In the genomic region with DNA sequence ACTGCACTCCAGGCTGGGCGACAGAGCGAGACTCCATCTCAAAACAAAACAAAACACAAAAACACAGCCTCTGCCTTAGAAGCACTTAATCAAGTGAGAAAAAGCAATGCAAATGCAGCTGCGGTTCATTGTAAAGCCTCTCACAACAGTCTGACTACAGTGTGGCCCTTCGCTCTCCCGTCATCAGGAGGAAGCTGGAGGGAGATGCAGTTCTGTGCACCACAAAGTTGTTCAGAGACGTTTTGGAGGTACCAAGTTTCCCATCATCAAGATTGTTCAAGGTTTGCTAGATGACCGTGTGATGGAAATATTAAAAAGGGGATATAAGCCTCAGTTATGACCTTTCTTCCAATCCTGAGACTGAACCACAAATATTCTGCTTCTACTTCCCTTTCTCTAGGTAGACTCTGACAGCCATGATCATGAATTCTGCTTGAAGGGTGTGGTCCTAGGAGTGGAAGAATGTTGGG, we compare ENCODE assay signal across 18 cellular contexts. TPM values are rescaled to one million over a fixed set of nuclear protein-coding genes. Genes with fewer than 3 reads are reported as not detected.
DNase-seq lines count a peak whose midpoint lies in the region; ATAC-seq and TF ChIP-seq lines count a peak whose summit lies in the region.
"Had no signal": no experiment of that assay in that cellular context is flagged by ENCODE, and none has a peak within 500 bp of the region (broad histone marks: within the 10 kb centered on the region; RNA-seq: fewer than 3 reads in every experiment).

No MANE protein-coding gene starts in this region.

- WGBS in esophagus muscularis mucosa = 89% methylated on average over 7 of the region's 7 CpGs

- H3K4me1 ChIP-seq in esophagus muscularis mucosa = peaks cover 13 to 28% (median 25%) of the 10 kb centered on the region in 4 donors
- no peaks in the 10 kb centered on the region for H3K4me1 ChIP-seq in colonic mucosa

- DNase-seq in esophagus muscularis mucosa (ENCODE audit: extremely low spot score) (peak; percentile 8), HT-29 (ENCODE audit: low spot score) (no peak), colonic mucosa (no peak), CD14-positive monocyte (ENCODE audit: low spot score) (no peak), H7 (no peak)
- DNase-seq: activated CD8-positive, alpha-beta memory T cell treated with anti-CD3 and anti-CD28 coated beads, Interleukin-2, amount 50 U/mL, for 48 hours; CD4-positive, alpha-beta memory T cell; cortex of kidney; GDM1; GM23248; NCI-H2107; NK-92 treated with Interleukin-12 subunit alpha and Interleukin-12 subunit beta, amount 100 ng/mL, for 24 hours; SK-N-SH had no signal

- no peak overlapping the region for H3K4me3 ChIP-seq in esophagus muscularis mucosa
- H3K4me3 ChIP-seq in colonic mucosa = no peak overlapping the region
- H3K4me3 ChIP-seq in H7 (ENCODE audit: insufficient read depth, low read depth, low read length) = no peak overlapping the region
- H3K4me3 ChIP-seq: GM23248, tibial nerve had no signal

- no peak overlapping the region for H3K27ac Mint-ChIP-seq in CD14-positive monocyte
- H3K27ac Mint-ChIP-seq: CD4-positive, alpha-beta memory T cell had no signal

- H3K9me3 ChIP-seq in esophagus muscularis mucosa (no peaks in the 10 kb centered on the region), colonic mucosa (no peaks in the 10 kb centered on the region)
- H3K9me3 ChIP-seq: SK-N-SH, tibial nerve had no signal

- H3K27ac ChIP-seq in esophagus muscularis mucosa (replicated peaks in 1 of 4) (no peak overlapping the region), colonic mucosa (no peak overlapping the region)
- H3K27ac ChIP-seq: GM23248, HL-60, tibial nerve had no signal

- peak; percentile 79 for ATAC-seq in GM18867 (IDR thresholded peaks at IDR 0.05; ENCODE audit: unreplicated experiment)
- ATAC-seq in GM21447 (IDR thresholded peaks at IDR 0.05; ENCODE audit: unreplicated experiment) = peak; percentile 53
- ATAC-seq in HG03045 (IDR thresholded peaks at IDR 0.05; ENCODE audit: unreplicated experiment) = peak; percentile 45

- no peak for TF ChIP-seq EP300 in esophagus muscularis mucosa (IDR thresholded peaks at IDR 0.05)

- TF ChIP-seq POLR2A in esophagus muscularis mucosa (IDR thresholded peaks at IDR 0.05; ENCODE audit: low read depth) = no peak

- peaks cover 0 to 3% (median under 1%) of the 10 kb centered on the region in 3 donors for H3K27me3 Mint-ChIP-seq in CD14-positive monocyte (ENCODE audit: low read depth in 3 of 3)
- H3K27me3 Mint-ChIP-seq: CD4-positive, alpha-beta memory T cell had no signal

- no peaks in the 10 kb centered on the region for H3K9me3 Mint-ChIP-seq in CD14-positive monocyte
- H3K9me3 Mint-ChIP-seq: CD4-positive, alpha-beta memory T cell had no signal

- H3K9ac ChIP-seq in colonic mucosa (ENCODE audit: low read depth in 2 of 2, low read length in 2 of 2) = no peak overlapping the region
- H3K9ac ChIP-seq: GM23248, SK-N-SH had no signal

- intact Hi-C loops in esophagus muscularis mucosa (cut with DNase I) = loop anchor here (10.0 kb wide), 3 partner anchors 182 to 642 kb away; a partner anchor contains a TSS
- intact Hi-C loops in colonic mucosa (cut with DNase I) = no loop called here
- intact Hi-C loops in CD14-positive monocyte (cut with micrococcal nuclease) = loop anchor here in 1 of 2 donors (10.0 kb wide), 1 partner anchor 1052 kb away; no protein-coding TSS in a partner anchor

- no peaks in the 10 kb centered on the region for H3K36me3 ChIP-seq in esophagus muscularis mucosa
- H3K36me3 ChIP-seq in colonic mucosa = no peaks in the 10 kb centered on the region
- no peaks in the 10 kb centered on the region for H3K36me3 ChIP-seq in H7 (replicated peaks; ENCODE audit: control insufficient read depth, insufficient read depth, low read length)
- H3K36me3 ChIP-seq: tibial nerve had no signal

- no peaks in the 10 kb centered on the region for H3K27me3 ChIP-seq in esophagus muscularis mucosa
- no peaks in the 10 kb centered on the region for H3K27me3 ChIP-seq in colonic mucosa
- no peaks in the 10 kb centered on the region for H3K27me3 ChIP-seq in H7 (ENCODE audit: control insufficient read depth, insufficient read depth, low read length)
- H3K27me3 ChIP-seq: tibial nerve had no signal

- no peak for TF ChIP-seq CTCF in esophagus muscularis mucosa (IDR thresholded peaks at IDR 0.05)
- TF ChIP-seq CTCF in colonic mucosa (IDR thresholded peaks at IDR 0.05) = no peak
- TF ChIP-seq CTCF in CD14-positive monocyte (IDR thresholded peaks at IDR 0.05) = no peak

- no peaks in the 10 kb centered on the region for H3K36me3 Mint-ChIP-seq in CD14-positive monocyte
- H3K36me3 Mint-ChIP-seq: CD4-positive, alpha-beta memory T cell had no signal

- peaks cover 35% of the 10 kb centered on the region for H3K4me1 Mint-ChIP-seq in CD14-positive monocyte

- H3K4me3 Mint-ChIP-seq in CD14-positive monocyte = no peak overlapping the region
- H3K4me3 Mint-ChIP-seq: CD4-positive, alpha-beta memory T cell had no signal

RNA-seq across cellular contexts. Expression of a gene that starts 40.9 kb away (rescaled TPM):
- total RNA-seq in esophagus muscularis mucosa (10 to 100 TPM; 53.6 to 67.9 (median 62.9) TPM), colonic mucosa (100 to 1,000 TPM; 126 to 166 TPM)
- 116 and 125 TPM in 2 replicates for total RNA-seq in HT-29 (2014; rRNA removed; shearing (Covaris generic))
- 100 to 1,000 TPM; 421 to 443 TPM for polyA plus RNA-seq in CD14-positive monocyte
- total RNA-seq in H7 (2014; rRNA removed; shearing (Covaris generic)) = 115 and 150 TPM in 2 replicates

RNA-seq across cellular contexts. Expression of a gene that starts 41.2 kb away (rescaled TPM):
- 10 to 100 TPM; 19.5 to 33.4 (median 26.2) TPM for total RNA-seq in esophagus muscularis mucosa
- 41.3 and 43.0 TPM in 2 replicates for total RNA-seq in HT-29 (2014; rRNA removed; shearing (Covaris generic))
- total RNA-seq in colonic mucosa = 10 to 100 TPM; 33.7 to 43.3 TPM
- polyA plus RNA-seq in CD14-positive monocyte = 10 to 100 TPM; 23.6 to 25.5 TPM
- total RNA-seq in H7 (2014; rRNA removed; shearing (Covaris generic)) = 32.6 and 35.2 TPM in 2 replicates
